Comparison of ENCODE assay signal across 14 cellular contexts in the genomic region with DNA sequence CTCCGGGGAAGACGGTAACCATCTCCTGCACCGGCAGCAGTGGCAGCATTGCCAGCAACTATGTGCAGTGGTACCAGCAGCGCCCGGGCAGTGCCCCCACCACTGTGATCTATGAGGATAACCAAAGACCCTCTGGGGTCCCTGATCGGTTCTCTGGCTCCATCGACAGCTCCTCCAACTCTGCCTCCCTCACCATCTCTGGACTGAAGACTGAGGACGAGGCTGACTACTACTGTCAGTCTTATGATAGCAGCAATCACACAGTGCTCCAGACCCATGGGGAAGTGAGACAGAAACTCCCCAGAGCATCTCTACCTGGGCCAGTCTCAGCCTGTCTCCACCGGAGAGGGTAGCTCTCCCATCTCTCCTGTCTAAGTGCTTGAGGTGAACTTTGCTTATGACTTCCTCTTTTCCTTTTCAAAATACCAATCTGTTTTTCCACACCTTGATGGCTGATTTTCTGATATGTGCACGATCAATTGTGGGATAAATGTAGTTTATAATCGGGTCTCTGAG. TPM values are rescaled to one million over a fixed set of nuclear protein-coding genes. Genes with fewer than 3 reads are reported as not detected.
DNase-seq lines count a peak whose midpoint lies in the region; ATAC-seq and TF ChIP-seq lines count a peak whose summit lies in the region.
"Had no signal": no experiment of that assay in that cellular context is flagged by ENCODE, and none has a peak within 500 bp of the region (broad histone marks: within the 10 kb centered on the region; RNA-seq: fewer than 3 reads in every experiment).

No MANE protein-coding gene starts in this region.

- H3K4me3 ChIP-seq in tibial artery, result no peak overlapping the region
- H3K4me3 ChIP-seq: left lung, pancreas, thoracic aorta had no signal

- H3K9me3 ChIP-seq in T-helper 17 cell (ENCODE audit: control insufficient read depth, low read length, poor library complexity, severe bottlenecking) (no peaks in the 10 kb centered on the region), tibial artery (no peaks in the 10 kb centered on the region)
- H3K9me3 ChIP-seq: left lung, pancreas, thoracic aorta had no signal

- no peak overlapping the region for H3K27ac Mint-ChIP-seq in T-helper 17 cell
- H3K27ac Mint-ChIP-seq in activated naive CD4-positive, alpha-beta T cell treated with anti-CD3 and anti-CD28 coated beads, Interleukin-2, amount 50 U/mL, for 72 hours, result no peak overlapping the region
- H3K27ac Mint-ChIP-seq: activated T-helper 17 cell treated with anti-CD3 and anti-CD28 coated beads, Interleukin-2, amount 50 U/mL, for 72 hours; CD4-positive, alpha-beta T cell had no signal

- peak overlapping the region; percentile 25 for H3K4me3 Mint-ChIP-seq in T-helper 17 cell
- H3K4me3 Mint-ChIP-seq: activated T-helper 17 cell treated with anti-CD3 and anti-CD28 coated beads, Interleukin-2, amount 50 U/mL, for 72 hours; CD4-positive, alpha-beta T cell had no signal

- H3K27me3 ChIP-seq in tibial artery, result peaks cover 0 to 38% of the 10 kb centered on the region in 2 donors
- H3K27me3 ChIP-seq: pancreas had no signal

- H3K4me1 Mint-ChIP-seq in T-helper 17 cell, result peaks cover 3% of the 10 kb centered on the region
- H3K4me1 Mint-ChIP-seq: activated T-helper 17 cell treated with anti-CD3 and anti-CD28 coated beads, Interleukin-2, amount 50 U/mL, for 72 hours had no signal

- H3K36me3 ChIP-seq in tibial artery, result no peaks in the 10 kb centered on the region
- H3K36me3 ChIP-seq: left lung, pancreas, thoracic aorta had no signal

- no peak for TF ChIP-seq POLR2A in GM18505 (IDR thresholded peaks at IDR 0.05; ENCODE audit: borderline replicate concordance, extremely low read depth, insufficient read depth, insufficient read length)

- no peak overlapping the region for H3K27ac ChIP-seq in tibial artery
- H3K27ac ChIP-seq: left lung, pancreas, thoracic aorta had no signal

- H3K9me3 Mint-ChIP-seq in activated naive CD4-positive, alpha-beta T cell treated with anti-CD3 and anti-CD28 coated beads, Interleukin-2, amount 50 U/mL, for 72 hours, result no peaks in the 10 kb centered on the region
- H3K9me3 Mint-ChIP-seq: activated T-helper 17 cell treated with anti-CD3 and anti-CD28 coated beads, Interleukin-2, amount 50 U/mL, for 72 hours; CD4-positive, alpha-beta T cell had no signal

- ATAC-seq in GM18505 (IDR thresholded peaks at IDR 0.05; ENCODE audit: unreplicated experiment), result peak; percentile 62
- ATAC-seq in GM21390 (IDR thresholded peaks at IDR 0.05; ENCODE audit: unreplicated experiment), result peak; percentile 76
- peak; percentile 72 for ATAC-seq in HG03066 (IDR thresholded peaks at IDR 0.05; ENCODE audit: low read depth, unreplicated experiment)
- ATAC-seq in T-helper 17 cell, result peak; percentile 58
- no peak for ATAC-seq in activated naive CD4-positive, alpha-beta T cell treated with anti-CD3 and anti-CD28 coated beads, Interleukin-2, amount 50 U/mL, for 72 hours
- no peak for ATAC-seq in left ventricle myocardium superior

- intact Hi-C loops in left ventricle myocardium superior (cut with micrococcal nuclease) (no loop called here), tibial artery (cut with DNase I; ENCODE audit: low total_unique reads) (no loop called here)

- DNase-seq in T-helper 17 cell (no peak), left ventricle myocardium superior (no peak), tibial artery (no peak), COLO829 (ENCODE audit: low spot score) (no peak)
- DNase-seq in activated naive CD4-positive, alpha-beta T cell treated with anti-CD3 and anti-CD28 coated beads, Interleukin-2, amount 50 U/mL, for 72 hours (ENCODE audit: low spot score in 2 of 2), result no peak

- H3K36me3 Mint-ChIP-seq in T-helper 17 cell (ENCODE audit: low read depth), result no peaks in the 10 kb centered on the region
- no peaks in the 10 kb centered on the region for H3K36me3 Mint-ChIP-seq in activated naive CD4-positive, alpha-beta T cell treated with anti-CD3 and anti-CD28 coated beads, Interleukin-2, amount 50 U/mL, for 72 hours

- no peak for TF ChIP-seq CTCF in tibial artery (IDR thresholded peaks at IDR 0.05)

- no peaks in the 10 kb centered on the region for H3K4me1 ChIP-seq in tibial artery
- H3K4me1 ChIP-seq: left lung, pancreas had no signal

- peaks cover 44% of the 10 kb centered on the region for H3K27me3 Mint-ChIP-seq in T-helper 17 cell

RNA-seq across cellular contexts. Expression of a gene that starts 48.5 kb away (rescaled TPM):
- total RNA-seq in T-helper 17 cell, result not detected
- total RNA-seq in activated naive CD4-positive, alpha-beta T cell treated with anti-CD3 and anti-CD28 coated beads, Interleukin-2, amount 50 U/mL, for 72 hours, result not detected
- total RNA-seq in left ventricle myocardium superior, result not detected
- total RNA-seq: activated T-helper 17 cell treated with anti-CD3 and anti-CD28 coated beads, Interleukin-2, amount 50 U/mL, for 72 hours; CD4-positive, alpha-beta T cell; chondrocyte; left lung; pancreas; thoracic aorta had no signal

Comparison
In these comparisons a context has a peak if more than half of its experiments do, and no peak if none do; other contexts are left out.
1. ATAC-seq: peak in GM18505 (single experiment), GM21390 (single experiment), HG03066 (single experiment) and T-helper 17 cell (single experiment); none in activated naive CD4-positive, alpha-beta T cell treated with anti-CD3 and anti-CD28 coated beads, Interleukin-2, amount 50 U/mL, for 72 hours (0 of 2) and left ventricle myocardium superior (single experiment).